20 cellular contexts compared by ENCODE assay signal in the genomic region with DNA sequence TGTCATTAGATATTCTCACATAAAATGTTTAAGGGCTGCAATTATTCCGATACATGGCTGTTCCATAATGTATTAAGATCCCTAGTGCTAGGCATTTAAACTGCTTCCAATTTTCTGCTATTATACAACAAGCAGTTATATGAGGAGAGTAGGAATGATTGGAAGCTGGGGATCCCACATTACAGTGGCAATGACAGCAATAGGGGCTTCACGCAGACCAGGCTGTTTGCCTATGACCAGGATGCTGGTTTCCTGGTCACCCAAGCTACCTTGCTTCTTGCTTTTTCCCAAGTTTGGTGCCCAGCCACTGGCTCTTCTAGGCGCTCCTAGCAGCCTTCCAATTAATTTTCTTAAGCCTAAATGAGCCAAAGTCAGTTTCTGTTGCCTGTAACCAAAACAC. TPM values are rescaled to one million over a fixed set of nuclear protein-coding genes. Genes with fewer than 3 reads are reported as not detected.
DNase-seq lines count a peak whose midpoint lies in the region; ATAC-seq and TF ChIP-seq lines count a peak whose summit lies in the region.
"Had no signal": no experiment of that assay in that cellular context is flagged by ENCODE, and none has a peak within 500 bp of the region (broad histone marks: within the 10 kb centered on the region; RNA-seq: fewer than 3 reads in every experiment).

No MANE protein-coding gene starts in this region.

- intact Hi-C loops in activated CD4-positive, alpha-beta T cell treated with anti-CD3 and anti-CD28 coated beads, Interleukin-2, amount 10 ng/mL, durations not matched to agents 24 days and 14 days (cut with micrococcal nuclease), result no loop called here
- intact Hi-C loops in ascending aorta (cut with DNase I), result no loop called here

- TF ChIP-seq EP300 in neural cell (conservative IDR thresholded peaks at IDR 0.05; ENCODE audit: poor library complexity, severe bottlenecking), result no peak

- peaks cover 4% of the 10 kb centered on the region for H3K36me3 Mint-ChIP-seq in activated CD4-positive, alpha-beta T cell treated with anti-CD3 and anti-CD28 coated beads, Interleukin-2, amount 10 ng/mL, durations not matched to agents 24 days and 14 days (ENCODE audit: low read depth)

- H3K4me3 ChIP-seq in ascending aorta, result no peak overlapping the region
- H3K4me3 ChIP-seq in neural cell (ENCODE audit: low read length), result peak overlapping the region; percentile 50
- no peak overlapping the region for H3K4me3 ChIP-seq in thoracic aorta
- H3K4me3 ChIP-seq: GM12878, GM23338, Peyer's patch had no signal

- H4K20me1 ChIP-seq in neural cell (ENCODE audit: insufficient read depth), result no peaks in the 10 kb centered on the region

- ATAC-seq in thoracic aorta (ENCODE audit: insufficient number of reproducible peaks, low FRiP score, low read depth), result no peak
- ATAC-seq: GM12878, GM23338 had no signal

- peak; percentile 37 for DNase-seq in activated CD4-positive, alpha-beta T cell treated with anti-CD3 and anti-CD28 coated beads, Interleukin-2, amount 10 ng/mL, durations not matched to agents 24 days and 14 days
- DNase-seq in activated CD4-positive, alpha-beta T cell treated with anti-CD3 and anti-CD28 coated beads, Interleukin-2, amount 50 U/mL, for 4 hours, result no peak
- DNase-seq in ascending aorta (ENCODE audit: low spot score in 2 of 2), result no peak
- DNase-seq in thoracic aorta (ENCODE audit: low spot score), result no peak
- DNase-seq in DMS53 (lab: John Stamatoyannopoulos, UW), result no peak
- no peak for DNase-seq in COR-L47 (lab: John Stamatoyannopoulos, UW)
- no peak for DNase-seq in NCI-H1694 treated with DMSO at 0.1 percent for 48 hours (lab: John Stamatoyannopoulos, UW)
- DNase-seq: CD8-positive, alpha-beta memory T cell; DND-41; KBM-7; NCI-H1048; NCI-H146; NCI-H2227 treated with DMSO at 0.1 percent for 48 hours; NCI-H524; Peyer's patch; SHP77 had no signal

- H3K9me3 Mint-ChIP-seq in activated CD4-positive, alpha-beta T cell treated with anti-CD3 and anti-CD28 coated beads, Interleukin-2, amount 10 ng/mL, durations not matched to agents 24 days and 14 days, result no peaks in the 10 kb centered on the region
- H3K9me3 Mint-ChIP-seq: GM23338 had no signal

- H3K9me3 ChIP-seq in ascending aorta (no peaks in the 10 kb centered on the region), neural cell (ENCODE audit: low read length) (no peaks in the 10 kb centered on the region), thoracic aorta (no peaks in the 10 kb centered on the region)
- H3K9me3 ChIP-seq: Peyer's patch had no signal

- no peaks in the 10 kb centered on the region for H3K27me3 Mint-ChIP-seq in activated CD4-positive, alpha-beta T cell treated with anti-CD3 and anti-CD28 coated beads, Interleukin-2, amount 10 ng/mL, durations not matched to agents 24 days and 14 days
- H3K27me3 Mint-ChIP-seq: CD8-positive, alpha-beta memory T cell had no signal

- H3K9ac ChIP-seq in neural cell (ENCODE audit: low read length), result peak overlapping the region; percentile 20

- no peak overlapping the region for H3K4me3 Mint-ChIP-seq in activated CD4-positive, alpha-beta T cell treated with anti-CD3 and anti-CD28 coated beads, Interleukin-2, amount 10 ng/mL, durations not matched to agents 24 days and 14 days
- H3K4me3 Mint-ChIP-seq: CD8-positive, alpha-beta memory T cell; GM23338 had no signal

- H3K27ac ChIP-seq in ascending aorta (peak overlapping the region; percentile 19 to 84), neural cell (ENCODE audit: low read length) (peak overlapping the region; percentile 67), thoracic aorta (peak overlapping the region; percentile 31 to 74)
- H3K27ac ChIP-seq: 22Rv1 had no signal

- no peaks in the 10 kb centered on the region for H3K27me3 ChIP-seq in ascending aorta
- no peaks in the 10 kb centered on the region for H3K27me3 ChIP-seq in neural cell (ENCODE audit: insufficient read depth, low read depth, low read length)
- H3K27me3 ChIP-seq in thoracic aorta (replicated peaks; ENCODE audit: insufficient read depth), result no peaks in the 10 kb centered on the region
- H3K27me3 ChIP-seq: Peyer's patch had no signal

- H3K9me2 ChIP-seq in neural cell (ENCODE audit: insufficient read depth, low read length), result no peaks in the 10 kb centered on the region

- H3K4me1 Mint-ChIP-seq in activated CD4-positive, alpha-beta T cell treated with anti-CD3 and anti-CD28 coated beads, Interleukin-2, amount 10 ng/mL, durations not matched to agents 24 days and 14 days, result peaks cover 29% of the 10 kb centered on the region

- peak overlapping the region; percentile 6 for H3K4me2 ChIP-seq in neural cell (ENCODE audit: low read length)
- H3K4me2 ChIP-seq: GM23338 had no signal

- H3K79me2 ChIP-seq in neural cell (replicated peaks; ENCODE audit: insufficient read depth, low read length), result peaks cover 20% of the 10 kb centered on the region

- no peak for TF ChIP-seq CTCF in ascending aorta (IDR thresholded peaks at IDR 0.05)
- TF ChIP-seq CTCF in neural cell (IDR thresholded peaks at IDR 0.05; ENCODE audit: poor library complexity, severe bottlenecking), result no peak
- TF ChIP-seq CTCF in thoracic aorta (IDR thresholded peaks at IDR 0.05), result no peak

- TF ChIP-seq RAD21 in neural cell (conservative IDR thresholded peaks at IDR 0.05), result no peak

- no peak overlapping the region for H3K27ac Mint-ChIP-seq in activated CD4-positive, alpha-beta T cell treated with anti-CD3 and anti-CD28 coated beads, Interleukin-2, amount 10 ng/mL, durations not matched to agents 24 days and 14 days
- H3K27ac Mint-ChIP-seq: GM23338 had no signal

- H3F3A ChIP-seq in neural cell (ENCODE audit: insufficient read depth, low read length, poor library complexity, severe bottlenecking), result peaks cover 3% of the 10 kb centered on the region

- peaks cover 16 to 56% of the 10 kb centered on the region in 2 donors for H3K4me1 ChIP-seq in ascending aorta
- H3K4me1 ChIP-seq in thoracic aorta (ENCODE audit: control insufficient read depth in 1 of 2, low read depth in 2 of 2), result peaks cover 45 to 90% of the 10 kb centered on the region in 2 donors

- H2AFZ ChIP-seq in neural cell (ENCODE audit: low read depth, low read length), result no peak overlapping the region
- H2AFZ ChIP-seq: GM23338 had no signal

- H3K36me3 ChIP-seq in ascending aorta, result no peaks in the 10 kb centered on the region
- H3K36me3 ChIP-seq in neural cell (ENCODE audit: insufficient read depth, low read length), result no peaks in the 10 kb centered on the region
- H3K36me3 ChIP-seq in thoracic aorta, result no peaks in the 10 kb centered on the region
- H3K36me3 ChIP-seq: Peyer's patch had no signal

TF ChIP-seq in neural cell, 6 proteins besides CTCF, POLR2A, EP300 and RAD21:
- TF ChIP-seq MXI1 (conservative IDR thresholded peaks at IDR 0.05; ENCODE audit: poor library complexity, severe bottlenecking), result no peak
- no peak for TF ChIP-seq SMC3 (conservative IDR thresholded peaks at IDR 0.05; ENCODE audit: poor library complexity)
- TF ChIP-seq POLR2AphosphoS5 (IDR thresholded peaks at IDR 0.05), result no peak
- TF ChIP-seq TAF1 (IDR thresholded peaks at IDR 0.05; ENCODE audit: low read depth), result no peak
- TF ChIP-seq, protein P1, sequence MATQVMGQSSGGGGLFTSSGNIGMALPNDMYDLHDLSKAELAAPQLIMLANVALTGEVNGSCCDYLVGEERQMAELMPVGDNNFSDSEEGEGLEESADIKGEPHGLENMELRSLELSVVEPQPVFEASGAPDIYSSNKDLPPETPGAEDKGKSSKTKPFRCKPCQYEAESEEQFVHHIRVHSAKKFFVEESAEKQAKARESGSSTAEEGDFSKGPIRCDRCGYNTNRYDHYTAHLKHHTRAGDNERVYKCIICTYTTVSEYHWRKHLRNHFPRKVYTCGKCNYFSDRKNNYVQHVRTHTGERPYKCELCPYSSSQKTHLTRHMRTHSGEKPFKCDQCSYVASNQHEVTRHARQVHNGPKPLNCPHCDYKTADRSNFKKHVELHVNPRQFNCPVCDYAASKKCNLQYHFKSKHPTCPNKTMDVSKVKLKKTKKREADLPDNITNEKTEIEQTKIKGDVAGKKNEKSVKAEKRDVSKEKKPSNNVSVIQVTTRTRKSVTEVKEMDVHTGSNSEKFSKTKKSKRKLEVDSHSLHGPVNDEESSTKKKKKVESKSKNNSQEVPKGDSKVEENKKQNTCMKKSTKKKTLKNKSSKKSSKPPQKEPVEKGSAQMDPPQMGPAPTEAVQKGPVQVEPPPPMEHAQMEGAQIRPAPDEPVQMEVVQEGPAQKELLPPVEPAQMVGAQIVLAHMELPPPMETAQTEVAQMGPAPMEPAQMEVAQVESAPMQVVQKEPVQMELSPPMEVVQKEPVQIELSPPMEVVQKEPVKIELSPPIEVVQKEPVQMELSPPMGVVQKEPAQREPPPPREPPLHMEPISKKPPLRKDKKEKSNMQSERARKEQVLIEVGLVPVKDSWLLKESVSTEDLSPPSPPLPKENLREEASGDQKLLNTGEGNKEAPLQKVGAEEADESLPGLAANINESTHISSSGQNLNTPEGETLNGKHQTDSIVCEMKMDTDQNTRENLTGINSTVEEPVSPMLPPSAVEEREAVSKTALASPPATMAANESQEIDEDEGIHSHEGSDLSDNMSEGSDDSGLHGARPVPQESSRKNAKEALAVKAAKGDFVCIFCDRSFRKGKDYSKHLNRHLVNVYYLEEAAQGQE (IDR thresholded peaks at IDR 0.05; ENCODE audit: borderline replicate concordance), result peak; percentile 38

RNA-seq across cellular contexts. Expression of a gene that starts 39.3 kb away (rescaled TPM):
- total RNA-seq in activated CD4-positive, alpha-beta T cell treated with anti-CD3 and anti-CD28 coated beads, Interleukin-2, amount 10 ng/mL, durations not matched to agents 24 days and 14 days, result 12.5 and 13.1 TPM in 2 replicates
- total RNA-seq in ascending aorta, result 26.5 TPM
- 22.9 and 27.3 TPM in 2 replicates for polyA plus RNA-seq in neural cell
- 58.5 and 61.8 TPM in 2 replicates for polyA minus RNA-seq in neural cell
- 10 to 100 TPM; 33.8 to 40.9 TPM for total RNA-seq in thoracic aorta
